Comparison of ENCODE assay signal across 8 cellular contexts in genomic region chr2:195575879-195576391, GRCh38.
DNase-seq lines count a peak whose midpoint lies in the region; ATAC-seq and TF ChIP-seq lines count a peak whose summit lies in the region.

No MANE protein-coding gene starts in this region.

- in situ Hi-C loops in astrocyte of the spinal cord (cut with HindIII; ENCODE audit: low sequenced_read_pairs), result no loop called here

- DNase-seq in Right ventricle myocardium superior (no peak), right atrium auricular region (ENCODE audit: low spot score) (no peak), HCEC 1CT (peak; percentile 88), M059J (ENCODE audit: low read depth) (peak; percentile 80), astrocyte of the spinal cord (ENCODE audit: low read depth, low spot score) (peak; percentile 69), left lobe of liver (ENCODE audit: low spot score) (no peak), NCI-H526 treated with DMSO at 0.1 percent for 48 hours (lab: John Stamatoyannopoulos, UW) (no peak), NCI-H524 treated with DMSO at 0.1 percent for 48 hours (lab: John Stamatoyannopoulos, UW) (no peak)

- no peak overlapping the region for H3K27ac ChIP-seq in right atrium auricular region

- no peaks in the 10 kb centered on the region for H3K27me3 ChIP-seq in right atrium auricular region

- ATAC-seq in Right ventricle myocardium superior (ENCODE audit: poor library complexity) (peak; percentile 76), left lobe of liver (peak; percentile 86)

- no peaks in the 10 kb centered on the region for H3K9me3 ChIP-seq in right atrium auricular region

- TF ChIP-seq CTCF in right atrium auricular region (IDR thresholded peaks at IDR 0.05), result peak in 1 of 2 donors; percentile 51
- TF ChIP-seq CTCF in astrocyte of the spinal cord (IDR thresholded peaks at IDR 0.05; ENCODE audit: low read depth, low read length), result no peak

- intact Hi-C loops in Right ventricle myocardium superior (cut with DNase I), result loop anchor here (5.0 kb wide), 1 partner anchor 81 kb away; the partner anchor contains the start of gene SLC39A10

- H3K4me3 ChIP-seq in right atrium auricular region (no peak overlapping the region), astrocyte of the spinal cord (ENCODE audit: low read depth, low read length) (no peak overlapping the region)

- H3K4me1 ChIP-seq in right atrium auricular region, result no peaks in the 10 kb centered on the region

- no peaks in the 10 kb centered on the region for H3K36me3 ChIP-seq in right atrium auricular region

Comparison
In these comparisons a context has a peak if more than half of its experiments do, and no peak if none do; other contexts are left out.
1. DNase-seq: peak in HCEC 1CT (single experiment), M059J (single experiment) and astrocyte of the spinal cord (single experiment); none in Right ventricle myocardium superior (single experiment), right atrium auricular region (single experiment), left lobe of liver (single experiment), NCI-H526 treated with DMSO at 0.1 percent for 48 hours (single experiment) and NCI-H524 treated with DMSO at 0.1 percent for 48 hours (single experiment).